ENCODE assay signal across 12 cellular contexts in the genomic region with DNA sequence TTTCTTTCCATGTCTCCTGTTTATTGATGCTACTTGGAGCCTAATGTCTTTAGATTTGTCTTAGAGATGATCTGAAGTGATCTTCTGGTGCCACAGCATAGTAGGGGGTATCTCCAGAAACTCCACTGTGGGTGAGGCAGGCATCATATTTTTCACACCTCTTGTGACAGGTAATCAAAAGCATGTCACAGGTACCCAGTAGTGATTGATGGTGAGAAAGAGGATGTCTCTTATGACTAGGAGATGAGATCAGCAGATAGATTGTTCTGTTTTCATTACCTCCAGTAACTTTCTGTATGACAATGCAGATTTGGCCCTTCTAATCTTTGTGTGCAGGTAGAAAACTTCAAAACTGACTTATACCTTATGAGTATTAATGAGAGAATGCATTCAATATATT. TPM values are rescaled to one million over a fixed set of nuclear protein-coding genes. Genes with fewer than 3 reads are reported as not detected.
DNase-seq lines count a peak whose midpoint lies in the region; ATAC-seq and TF ChIP-seq lines count a peak whose summit lies in the region.
"Had no signal": no experiment of that assay in that cellular context is flagged by ENCODE, and none has a peak within 500 bp of the region (broad histone marks: within the 10 kb centered on the region; RNA-seq: fewer than 3 reads in every experiment).

No MANE protein-coding gene starts in this region.

- CTCF ChIA-PET in A673 (lab: Charles Lee), result interaction anchor here (0.6 kb wide), 1 partner anchor 957 kb away, joined by 7 read pairs; no protein-coding TSS in a partner anchor

- H3K9ac ChIP-seq in Karpas-422 (ENCODE audit: low read length), result no peak overlapping the region

- peaks cover 20% of the 10 kb centered on the region for H3K36me3 ChIP-seq in Karpas-422 (ENCODE audit: insufficient read depth, low read length)
- H3K36me3 ChIP-seq in A673 (ENCODE audit: insufficient read depth, low read length, poor library complexity, severe bottlenecking), result no peaks in the 10 kb centered on the region

- H3K9me3 Mint-ChIP-seq in stimulated activated naive B cell treated with anti-CD40 and anti-IgM and Interleukin-4, amounts not matched to agents 10 μg/mL and 1 μg/mL and 100 μg/mL, for 72 hours, result no peaks in the 10 kb centered on the region

- H3K27ac Mint-ChIP-seq in stimulated activated naive B cell treated with anti-CD40 and anti-IgM and Interleukin-4, amounts not matched to agents 10 μg/mL and 1 μg/mL and 100 μg/mL, for 72 hours, result no peak overlapping the region

- H3K4me1 Mint-ChIP-seq in stimulated activated naive B cell treated with anti-CD40 and anti-IgM and Interleukin-4, amounts not matched to agents 10 μg/mL and 1 μg/mL and 100 μg/mL, for 72 hours, result peaks cover 39 to 58% of the 10 kb centered on the region in 2 donors

- POLR2A ChIA-PET in A673 (lab: Charles Lee; ENCODE audit: low non-redundant PET), result no interaction called here

- no peak overlapping the region for H3K4me3 Mint-ChIP-seq in stimulated activated naive B cell treated with anti-CD40 and anti-IgM and Interleukin-4, amounts not matched to agents 10 μg/mL and 1 μg/mL and 100 μg/mL, for 72 hours

- peak; percentile 50 for ATAC-seq in HG02678 (IDR thresholded peaks at IDR 0.05; ENCODE audit: unreplicated experiment)
- ATAC-seq in stimulated activated naive B cell treated with anti-CD40 and anti-IgM and Interleukin-4, amounts not matched to agents 10 μg/mL and 1 μg/mL and 100 μg/mL, for 72 hours (replicated peaks), result peak; percentile 75 to 77

- intact Hi-C loops in A673 (cut with micrococcal nuclease; ENCODE audit: unreplicated experiment), result no loop called here

- peaks cover 4 to 8% of the 10 kb centered on the region in 2 donors for H3K36me3 Mint-ChIP-seq in stimulated activated naive B cell treated with anti-CD40 and anti-IgM and Interleukin-4, amounts not matched to agents 10 μg/mL and 1 μg/mL and 100 μg/mL, for 72 hours

- H3K9me2 ChIP-seq in Karpas-422 (replicated peaks; ENCODE audit: insufficient read depth, low read length), result no peaks in the 10 kb centered on the region

- no TSS peak for BruUV-seq in A673 (replicated peaks; lab: Mats Ljungman, UMichigan)

- H3K4me3 ChIP-seq in Karpas-422 (ENCODE audit: low read length), result no peak overlapping the region
- no peak overlapping the region for H3K4me3 ChIP-seq in A673 (ENCODE audit: low read depth, low read length, poor library complexity, severe bottlenecking)

- no peak overlapping the region for H2AFZ ChIP-seq in Karpas-422 (ENCODE audit: low read length)

- H3K27me3 ChIP-seq in Karpas-422 (ENCODE audit: low read length), result no peaks in the 10 kb centered on the region
- H3K27me3 ChIP-seq in A673 (replicated peaks; ENCODE audit: insufficient read depth, low read depth, low read length, poor library complexity), result no peaks in the 10 kb centered on the region
- H3K27me3 ChIP-seq: BE2C had no signal

- TF ChIP-seq CTCF in A673 (conservative IDR thresholded peaks at IDR 0.05; ENCODE audit: low read depth, low read length), result no peak

- no peaks in the 10 kb centered on the region for H3K27me3 Mint-ChIP-seq in stimulated activated naive B cell treated with anti-CD40 and anti-IgM and Interleukin-4, amounts not matched to agents 10 μg/mL and 1 μg/mL and 100 μg/mL, for 72 hours

- no peak overlapping the region for H3K4me2 ChIP-seq in Karpas-422 (ENCODE audit: low read depth, low read length, poor library complexity, severe bottlenecking)

- H4K20me1 ChIP-seq in Karpas-422 (ENCODE audit: insufficient read depth, low read depth, low read length), result peaks cover 16% of the 10 kb centered on the region

- H3K79me2 ChIP-seq in Karpas-422 (ENCODE audit: low read length), result peaks cover 99% of the 10 kb centered on the region

- H3K9me3 ChIP-seq in Karpas-422 (ENCODE audit: low read length), result no peaks in the 10 kb centered on the region
- H3K9me3 ChIP-seq in A673 (ENCODE audit: low read depth, low read length, poor library complexity, severe bottlenecking), result no peaks in the 10 kb centered on the region
- H3K9me3 ChIP-seq: BE2C had no signal

- H3K4me1 ChIP-seq in Karpas-422 (ENCODE audit: low read length) (peaks cover 96% of the 10 kb centered on the region), A673 (ENCODE audit: insufficient read depth, low read length, poor library complexity, severe bottlenecking) (peaks cover 13% of the 10 kb centered on the region)

- H3K27ac ChIP-seq in Karpas-422 (ENCODE audit: low read length) (peak overlapping the region; percentile 57), A673 (ENCODE audit: low read depth, low read length, poor library complexity, severe bottlenecking) (no peak overlapping the region)

- peak; percentile 35 for DNase-seq in activated naive CD4-positive, alpha-beta T cell treated with Interleukin-2 at 50 U/mL for 16 hours
- DNase-seq in activated naive CD4-positive, alpha-beta T cell (lab: John Stamatoyannopoulos, UW), result no peak
- no peak for DNase-seq in Karpas-422
- DNase-seq in stimulated activated naive B cell treated with anti-CD40 and anti-IgM and Interleukin-4, amounts not matched to agents 10 μg/mL and 1 μg/mL and 100 μg/mL, for 72 hours, result no peak
- DNase-seq in COLO668 (lab: John Stamatoyannopoulos, UW; ENCODE audit: unreplicated experiment), result no peak
- DNase-seq in A673 (ENCODE audit: low spot score), result no peak
- no peak for DNase-seq in mucosa of gallbladder (ENCODE audit: low spot score)
- DNase-seq: BE2C, caudate nucleus, NCI-H345, substantia nigra had no signal

RNA-seq across cellular contexts. Expression of gene NCOA7, which starts 13.5 kb away (rescaled TPM):
- total RNA-seq in Karpas-422 (2014; rRNA removed; shearing (Covaris generic); ENCODE audit: low replicate concordance), result 28.6 and 34.2 TPM in 2 replicates
- 30.1 and 33.5 TPM in 2 replicates for total RNA-seq in A673 (2021)
- 41.9 TPM for total RNA-seq in mucosa of gallbladder

RNA-seq across cellular contexts. Expression of gene HEY2, which starts 54.8 kb away (rescaled TPM):
- total RNA-seq in Karpas-422 (2014; rRNA removed; shearing (Covaris generic); ENCODE audit: low replicate concordance), result 0.07 and 0.11 TPM in 2 replicates
- total RNA-seq in A673 (2021) (0.15 and 0.32 TPM in 2 replicates), mucosa of gallbladder (2.4 TPM)
